8 cellular contexts compared by ENCODE assay signal in genomic region chr2:109611467-109612095, GRCh38. TPM values are rescaled to one million over a fixed set of nuclear protein-coding genes. Genes with fewer than 3 reads are reported as not detected.
DNase-seq lines count a peak whose midpoint lies in the region; ATAC-seq, FAIRE-seq and TF ChIP-seq lines count a peak whose summit lies in the region.

No MANE protein-coding gene starts in this region.

- intact Hi-C loops in MCF 10A (cut with micrococcal nuclease) (no loop called here), breast epithelium (cut with DNase I; ENCODE audit: low total_unique reads) (no loop called here)

- POLR2A ChIA-PET in MCF 10A (lab: Yijun Ruan, JAX) (interaction anchor here (0.7 to 6.1 kb wide), 4 partner anchors 11 to 102 kb away, joined by 3 to 168 read pairs (median 5); no protein-coding TSS in a partner anchor), WTC11 (lab: Charles Lee) (no interaction called here)

- H3K36me3 ChIP-seq in breast epithelium, result no peaks in the 10 kb centered on the region
- no peaks in the 10 kb centered on the region for H3K36me3 ChIP-seq in iPS-20b (ENCODE audit: insufficient read depth, low read depth, low read length)
- H3K36me3 ChIP-seq in urinary bladder (ENCODE audit: insufficient read depth), result no peaks in the 10 kb centered on the region

- H3K27ac Mint-ChIP-seq in MCF 10A (ENCODE audit: low read depth, unreplicated experiment) (peak overlapping the region; percentile 96), WTC11 (no peak overlapping the region)

- BruUV-seq in MCF 10A (replicated peaks; lab: Mats Ljungman, UMichigan), result no TSS peak

- DNase-seq in MCF 10A (ENCODE audit: unreplicated experiment) (peak; percentile 70), breast epithelium (ENCODE audit: low spot score in 2 of 2) (no peak), WTC11 (ENCODE audit: low spot score) (no peak), GM12891 (ENCODE audit: insufficient read length, low spot score) (no peak), NCI-H524 treated with DMSO at 0.1 percent for 48 hours (lab: John Stamatoyannopoulos, UW) (no peak), NCI-H82 treated with DMSO at 0.1 percent for 48 hours (lab: John Stamatoyannopoulos, UW; ENCODE audit: unreplicated experiment) (no peak)

- H3K4me3 Mint-ChIP-seq in MCF 10A (ENCODE audit: unreplicated experiment) (peak overlapping the region; percentile 96), WTC11 (peak overlapping the region; percentile 97)

- H3K27ac ChIP-seq in breast epithelium (peak overlapping the region in 1 of 2 donors; percentile 14), iPS-20b (ENCODE audit: low read length) (no peak overlapping the region), urinary bladder (ENCODE audit: low read depth) (peak overlapping the region; percentile 34)

- no peak for TF ChIP-seq CTCF in MCF 10A (IDR thresholded peaks at IDR 0.05; ENCODE audit: unreplicated experiment)
- peak in 1 of 3 donors; percentile 28 for TF ChIP-seq CTCF in breast epithelium (IDR thresholded peaks at IDR 0.05)
- no peak for TF ChIP-seq CTCF in WTC11 (IDR thresholded peaks at IDR 0.05)

- FAIRE-seq in GM12891 (lab: Jason Lieb, UNC), result no peak

- H3K9me3 ChIP-seq in breast epithelium (no peaks in the 10 kb centered on the region), iPS-20b (ENCODE audit: insufficient read depth, low read depth, low read length) (no peaks in the 10 kb centered on the region)

- no peak overlapping the region for H3K4me3 ChIP-seq in breast epithelium
- H3K4me3 ChIP-seq in iPS-20b (ENCODE audit: low read length), result peak overlapping the region; percentile 89
- no peak overlapping the region for H3K4me3 ChIP-seq in urinary bladder (ENCODE audit: low read depth, low read length)

- H3K27me3 Mint-ChIP-seq in MCF 10A (ENCODE audit: insufficient read depth, unreplicated experiment), result no peaks in the 10 kb centered on the region
- H3K27me3 Mint-ChIP-seq in WTC11 (ENCODE audit: low read depth), result peaks cover 14% of the 10 kb centered on the region

- H3K27me3 ChIP-seq in breast epithelium (no peaks in the 10 kb centered on the region), iPS-20b (ENCODE audit: insufficient read depth, low read length) (peaks cover 18% of the 10 kb centered on the region)

- TF ChIP-seq POLR2A in breast epithelium (IDR thresholded peaks at IDR 0.05) (no peak), GM12891 (IDR thresholded peaks at IDR 0.05; ENCODE audit: low read depth, low read length) (no peak)

- peak overlapping the region; percentile 94; the same call in 1 of the 2 replicates for H3K9ac ChIP-seq in iPS-20b (ENCODE audit: low read depth, low read length)

- ATAC-seq in WTC11, result no peak

- H3K4me1 Mint-ChIP-seq in MCF 10A (ENCODE audit: insufficient read depth, unreplicated experiment) (peaks cover 29% of the 10 kb centered on the region), WTC11 (peaks cover 50% of the 10 kb centered on the region)

- peaks cover 0 to 24% of the 10 kb centered on the region in 2 donors for H3K4me1 ChIP-seq in breast epithelium
- H3K4me1 ChIP-seq in iPS-20b (ENCODE audit: insufficient read depth, low read length), result peaks cover 24% of the 10 kb centered on the region
- no peaks in the 10 kb centered on the region for H3K4me1 ChIP-seq in urinary bladder (ENCODE audit: insufficient read depth)

- CTCF ChIA-PET in MCF 10A (lab: Yijun Ruan, JAX) (interaction anchor here (0.6 to 1.7 kb wide), 4 partner anchors 11 to 441 kb away, joined by 3 to 4 read pairs (median 4); no protein-coding TSS in a partner anchor), WTC11 (lab: Charles Lee) (interaction anchor here (0.7 kb wide), 1 partner anchor 12 kb away, joined by 3 read pairs; no protein-coding TSS in a partner anchor)

- H3K9me3 Mint-ChIP-seq in MCF 10A (ENCODE audit: unreplicated experiment) (no peaks in the 10 kb centered on the region), WTC11 (no peaks in the 10 kb centered on the region)

- H3K36me3 Mint-ChIP-seq in MCF 10A (ENCODE audit: insufficient read depth, unreplicated experiment) (peaks cover 9% of the 10 kb centered on the region), WTC11 (no peaks in the 10 kb centered on the region)

- 85% methylated on average over 5 of the region's 5 CpGs for WGBS in urinary bladder

TF ChIP-seq in WTC11, 78 proteins besides CTCF, POLR2A, EP300 and RAD21 (continues in another document):
- no peak for TF ChIP-seq ZMAT4 (CRISPR knock-in tag; IDR thresholded peaks at IDR 0.05)
- TF ChIP-seq PRDM15 (CRISPR knock-in tag; IDR thresholded peaks at IDR 0.05), result no peak
- TF ChIP-seq CREM (CRISPR knock-in tag; IDR thresholded peaks at IDR 0.05), result no peak
- no peak for TF ChIP-seq SP1 (CRISPR knock-in tag; conservative IDR thresholded peaks at IDR 0.05)

TF ChIP-seq in GM12891, 5 proteins besides CTCF, POLR2A, EP300 and RAD21:
- TF ChIP-seq PAX5 (IDR thresholded peaks at IDR 0.05; ENCODE audit: insufficient read depth, low read length, severe bottlenecking) (no peak), POLR2AphosphoS5 (IDR thresholded peaks at IDR 0.05; ENCODE audit: low read depth, low read length) (no peak), TAF1 (IDR thresholded peaks at IDR 0.05; ENCODE audit: low read depth, low read length) (no peak)

RNA-seq across cellular contexts. Expression of gene SEPTIN10, which starts 2.2 kb away (rescaled TPM):
- 78.9 and 105 TPM in 2 replicates for total RNA-seq in MCF 10A (2022)
- total RNA-seq in breast epithelium, result 100 to 1,000 TPM in 2 of 3 donors, 10 to 100 TPM in 1; 93.5 to 116 (median 100) TPM
- total RNA-seq in WTC11 (2021), result 86.8 to 92.1 TPM (median 90.1 TPM) in 3 replicates
- total RNA-seq in urinary bladder, result 140 TPM
- 90.2 TPM for polyA plus RNA-seq in urinary bladder
- polyA plus RNA-seq in GM12891 (2012; ENCODE audit: low read depth, missing spikeins), result 1.6 TPM

RNA-seq across cellular contexts. Expression of gene SOWAHC, which starts 2.6 kb away (rescaled TPM):
- 25.6 and 35.3 TPM in 2 replicates for total RNA-seq in MCF 10A (2022)
- 10 to 100 TPM in 2 of 3 donors, 1 to 10 TPM in 1; 9.1 to 18.4 (median 14.7) TPM for total RNA-seq in breast epithelium
- 14.2 to 18.6 TPM (median 14.5 TPM) in 3 replicates for total RNA-seq in WTC11 (2021)
- 28.2 TPM for total RNA-seq in urinary bladder
- polyA plus RNA-seq in urinary bladder, result 13.9 TPM
- polyA plus RNA-seq in GM12891 (2012; ENCODE audit: low read depth, missing spikeins), result 0.19 TPM
